Comparison of ENCODE assay signal across 9 cellular contexts in genomic region chr11:128906185-128907065, GRCh38.
DNase-seq lines count a peak whose midpoint lies in the region; TF ChIP-seq lines count a peak whose summit lies in the region.
"Had no signal": no experiment of that assay in that cellular context is flagged by ENCODE, and none has a peak within 500 bp of the region (broad histone marks: within the 10 kb centered on the region; RNA-seq: fewer than 3 reads in every experiment).

No MANE protein-coding gene starts in this region.

- TF ChIP-seq CTCF in Loucy (conservative IDR thresholded peaks at IDR 0.05; ENCODE audit: low read length) = peak; percentile 8; the same call in 1 of the 2 replicates
- TF ChIP-seq CTCF in coronary artery (IDR thresholded peaks at IDR 0.05) = no peak
- TF ChIP-seq CTCF in GM20000 (IDR thresholded peaks at IDR 0.05; ENCODE audit: extremely low read depth, missing control alignments) = no peak

- H3K9me3 ChIP-seq in Loucy (ENCODE audit: insufficient read depth, low read depth, low read length) = no peaks in the 10 kb centered on the region
- H3K9me3 ChIP-seq: neutrophil had no signal

- no peaks in the 10 kb centered on the region for H4K20me1 ChIP-seq in Loucy (ENCODE audit: insufficient read depth, low read length, poor library complexity, severe bottlenecking)

- H3K36me3 ChIP-seq in Loucy (ENCODE audit: insufficient read depth, low read length) = no peaks in the 10 kb centered on the region
- H3K36me3 ChIP-seq: neutrophil had no signal

- H3K4me3 ChIP-seq in Loucy (ENCODE audit: low read length, poor library complexity, severe bottlenecking) = peak overlapping the region; percentile 87
- peak overlapping the region; percentile 78 for H3K4me3 ChIP-seq in coronary artery

- peak overlapping the region; percentile 77 for H3K4me2 ChIP-seq in Loucy (ENCODE audit: low read depth, low read length, poor library complexity, severe bottlenecking)

- peak overlapping the region; percentile 81 for H3K9ac ChIP-seq in Loucy (ENCODE audit: low read depth, low read length, poor library complexity, severe bottlenecking)

- DNase-seq in Ammon's horn (ENCODE audit: low spot score) = peak; percentile 45
- no peak for DNase-seq in coronary artery (ENCODE audit: low spot score)
- DNase-seq in midbrain (lab: John Stamatoyannopoulos, UW) = peak; percentile 19
- DNase-seq in HuH-7.5 (ENCODE audit: low spot score) = no peak
- DNase-seq in NOMO-1 treated with dmso at 0.1 percent for 144 hours (lab: John Stamatoyannopoulos, UW; ENCODE audit: unreplicated experiment) = no peak
- no peak for DNase-seq in stimulated activated CD4-positive, alpha-beta T cell treated with anti-CD3 and anti-CD28 coated beads, Interleukin-1b, Interleukin-23, amount 100 ng/mL, for 48 hours
- no peak for DNase-seq in GM20000 (ENCODE audit: low spot score)

- H3K27ac ChIP-seq in coronary artery = peak overlapping the region; percentile 43 to 81
- H3K27ac ChIP-seq: neutrophil had no signal

- no peaks in the 10 kb centered on the region for H3F3A ChIP-seq in Loucy (ENCODE audit: low read depth)

- peaks cover 4% of the 10 kb centered on the region; the same call in 1 of the 2 replicates for H3K79me2 ChIP-seq in Loucy (ENCODE audit: insufficient read depth, low read length)

- peaks cover 26% of the 10 kb centered on the region for H3K4me1 ChIP-seq in Loucy (ENCODE audit: insufficient read depth, low read length, poor library complexity, severe bottlenecking)

- H3K9me2 ChIP-seq in Loucy (replicated peaks; ENCODE audit: low read depth, low read length) = no peaks in the 10 kb centered on the region

- H3K27me3 ChIP-seq in Loucy (ENCODE audit: insufficient read depth, low read length, poor library complexity, severe bottlenecking) = no peaks in the 10 kb centered on the region

- H2AFZ ChIP-seq in Loucy (ENCODE audit: low read length) = no peak overlapping the region

Comparison
In these comparisons a context has a peak if more than half of its experiments do, and no peak if none do; other contexts are left out.
1. DNase-seq: peak in Ammon's horn (single experiment) and midbrain (single experiment); none in coronary artery (single experiment), HuH-7.5 (single experiment), NOMO-1 treated with dmso at 0.1 percent for 144 hours (single experiment), stimulated activated CD4-positive, alpha-beta T cell treated with anti-CD3 and anti-CD28 coated beads, Interleukin-1b, Interleukin-23, amount 100 ng/mL, for 48 hours (single experiment) and GM20000 (single experiment).